In the genomic region with DNA sequence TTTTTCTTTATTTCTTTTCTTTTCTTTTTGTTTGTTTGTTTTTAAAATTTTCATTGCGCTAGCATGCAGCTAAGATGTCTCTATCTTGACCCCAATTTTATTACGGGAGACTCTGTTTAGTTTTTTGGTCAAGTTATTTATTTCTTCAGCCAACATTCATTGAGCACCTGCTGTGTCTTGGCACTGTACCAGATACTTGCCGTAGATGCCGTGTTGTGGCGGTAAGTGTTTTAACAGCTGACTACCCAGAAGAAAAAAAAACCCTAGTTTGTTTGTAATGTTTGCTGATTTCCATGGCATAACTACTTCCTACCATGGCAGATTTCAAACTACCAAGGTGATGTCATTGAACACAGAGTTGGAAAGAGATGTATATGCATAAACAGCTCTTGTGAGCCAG, we compare ENCODE assay signal across 9 cellular contexts.
DNase-seq lines count a peak whose midpoint lies in the region; TF ChIP-seq lines count a peak whose summit lies in the region.
"Had no signal": no experiment of that assay in that cellular context is flagged by ENCODE, and none has a peak within 500 bp of the region (broad histone marks: within the 10 kb centered on the region; RNA-seq: fewer than 3 reads in every experiment).

No MANE protein-coding gene starts in this region.

- H3K4me3 ChIP-seq in esophagus (ENCODE audit: low read depth in 1 of 2, low read length in 2 of 2) (no peak overlapping the region), thyroid gland (replicated peaks in 1 of 3) (no peak overlapping the region), testis (no peak overlapping the region)

- no peaks in the 10 kb centered on the region for H3K9me3 Mint-ChIP-seq in activated CD4-positive, alpha-beta memory T cell treated with anti-CD3 and anti-CD28 coated beads for 36 hours

- H3K36me3 Mint-ChIP-seq in activated CD4-positive, alpha-beta memory T cell treated with anti-CD3 and anti-CD28 coated beads for 36 hours = no peaks in the 10 kb centered on the region

- intact Hi-C loops in thyroid gland (cut with DNase I) (no loop called here), testis (cut with DNase I; ENCODE audit: low total_unique reads) (no loop called here)
- intact Hi-C loops in activated CD4-positive, alpha-beta memory T cell treated with anti-CD3 and anti-CD28 coated beads for 36 hours (cut with micrococcal nuclease) = no loop called here

- no peak overlapping the region for H3K27ac Mint-ChIP-seq in activated CD4-positive, alpha-beta memory T cell treated with anti-CD3 and anti-CD28 coated beads for 36 hours

- H3K4me1 ChIP-seq in esophagus (ENCODE audit: control insufficient read depth in 2 of 2, insufficient read depth in 2 of 2, low read length in 1 of 2) (peaks cover 0 to 4% of the 10 kb centered on the region in 2 donors), thyroid gland (no peaks in the 10 kb centered on the region), testis (peaks cover 7% of the 10 kb centered on the region)

- H3K36me3 ChIP-seq in esophagus (ENCODE audit: control insufficient read depth in 2 of 2, insufficient read depth in 2 of 2, low read length in 1 of 2) = no peaks in the 10 kb centered on the region
- no peaks in the 10 kb centered on the region for H3K36me3 ChIP-seq in thyroid gland
- no peaks in the 10 kb centered on the region for H3K36me3 ChIP-seq in testis (ENCODE audit: low read depth, missing control alignments)

- peaks cover 14% of the 10 kb centered on the region for H3K4me1 Mint-ChIP-seq in activated CD4-positive, alpha-beta memory T cell treated with anti-CD3 and anti-CD28 coated beads for 36 hours (ENCODE audit: low read depth)

- peaks cover 10% of the 10 kb centered on the region for H3K27me3 Mint-ChIP-seq in activated CD4-positive, alpha-beta memory T cell treated with anti-CD3 and anti-CD28 coated beads for 36 hours

- TF ChIP-seq CTCF in thyroid gland (IDR thresholded peaks at IDR 0.05) (no peak), testis (IDR thresholded peaks at IDR 0.05) (no peak)

- POLR2A ChIA-PET in activated CD4-positive, alpha-beta memory T cell treated with anti-CD3 and anti-CD28 coated beads for 36 hours (lab: Charles Lee) = interaction anchor here (1.1 kb wide), 1 partner anchor 63 kb away, joined by 3 read pairs; no protein-coding TSS in a partner anchor

- DNase-seq in M059J (ENCODE audit: low read depth) (peak; percentile 75), NCI-H748 (lab: John Stamatoyannopoulos, UW; ENCODE audit: unreplicated experiment) (peak; percentile 97), thyroid gland (peak; percentile 18 to 35), testis (no peak)
- DNase-seq in NK-92 treated with Interleukin-12 subunit alpha and Interleukin-12 subunit beta, amount 100 ng/mL, for 24 hours (lab: John Stamatoyannopoulos, UW) = no peak
- DNase-seq in activated CD4-positive, alpha-beta memory T cell treated with anti-CD3 and anti-CD28 coated beads for 36 hours = no peak

- H3K27me3 ChIP-seq in esophagus (ENCODE audit: control insufficient read depth in 1 of 2, insufficient read depth in 2 of 2, low read length in 2 of 2) = no peaks in the 10 kb centered on the region
- no peaks in the 10 kb centered on the region for H3K27me3 ChIP-seq in thyroid gland
- H3K27me3 ChIP-seq in testis = no peaks in the 10 kb centered on the region

- no peak for TF ChIP-seq POLR2A in thyroid gland (IDR thresholded peaks at IDR 0.05)
- no peak for TF ChIP-seq POLR2A in testis (IDR thresholded peaks at IDR 0.05)

- H3K9me3 ChIP-seq in esophagus (ENCODE audit: control insufficient read depth in 2 of 2, insufficient read depth in 1 of 2, low read depth in 1 of 2, low read length in 1 of 2) (no peaks in the 10 kb centered on the region), thyroid gland (no peaks in the 10 kb centered on the region), testis (no peaks in the 10 kb centered on the region)

- H3K4me3 Mint-ChIP-seq in activated CD4-positive, alpha-beta memory T cell treated with anti-CD3 and anti-CD28 coated beads for 36 hours = no peak overlapping the region

- H3K27ac ChIP-seq in esophagus (ENCODE audit: low read depth in 2 of 2, low read length in 1 of 2) (peak overlapping the region; percentile 29 to 54), thyroid gland (no peak overlapping the region), testis (no peak overlapping the region)
- H3K27ac ChIP-seq: HL-60, RWPE1 had no signal

- CTCF ChIA-PET in activated CD4-positive, alpha-beta memory T cell treated with anti-CD3 and anti-CD28 coated beads for 36 hours (lab: Charles Lee) = interaction anchor here (0.6 to 1.0 kb wide), 2 partner anchors 15 to 93 kb away, joined by 3 read pairs; no protein-coding TSS in a partner anchor

- WGBS in esophagus, 2 donors = 40 to 51% methylated on average over 5 of the region's 5 CpGs
- 39 to 50% methylated on average over 5 of the region's 5 CpGs for WGBS in thyroid gland, 2 donors
- 48 to 71% methylated on average over 5 of the region's 5 CpGs for WGBS in testis, 2 donors

Comparison
In these comparisons a context has a peak if more than half of its experiments do, and no peak if none do; other contexts are left out.
1. DNase-seq: peak in M059J (single experiment), NCI-H748 (single experiment) and thyroid gland (2 of 2); none in NK-92 treated with Interleukin-12 subunit alpha and Interleukin-12 subunit beta, amount 100 ng/mL, for 24 hours (single experiment), activated CD4-positive, alpha-beta memory T cell treated with anti-CD3 and anti-CD28 coated beads for 36 hours (single experiment) and testis (single experiment).
2. H3K27ac ChIP-seq: peak in esophagus (2 of 2); none in thyroid gland (0 of 3) and testis (0 of 2).